Comparison of ENCODE assay signal across 10 cellular contexts in the genomic region with DNA sequence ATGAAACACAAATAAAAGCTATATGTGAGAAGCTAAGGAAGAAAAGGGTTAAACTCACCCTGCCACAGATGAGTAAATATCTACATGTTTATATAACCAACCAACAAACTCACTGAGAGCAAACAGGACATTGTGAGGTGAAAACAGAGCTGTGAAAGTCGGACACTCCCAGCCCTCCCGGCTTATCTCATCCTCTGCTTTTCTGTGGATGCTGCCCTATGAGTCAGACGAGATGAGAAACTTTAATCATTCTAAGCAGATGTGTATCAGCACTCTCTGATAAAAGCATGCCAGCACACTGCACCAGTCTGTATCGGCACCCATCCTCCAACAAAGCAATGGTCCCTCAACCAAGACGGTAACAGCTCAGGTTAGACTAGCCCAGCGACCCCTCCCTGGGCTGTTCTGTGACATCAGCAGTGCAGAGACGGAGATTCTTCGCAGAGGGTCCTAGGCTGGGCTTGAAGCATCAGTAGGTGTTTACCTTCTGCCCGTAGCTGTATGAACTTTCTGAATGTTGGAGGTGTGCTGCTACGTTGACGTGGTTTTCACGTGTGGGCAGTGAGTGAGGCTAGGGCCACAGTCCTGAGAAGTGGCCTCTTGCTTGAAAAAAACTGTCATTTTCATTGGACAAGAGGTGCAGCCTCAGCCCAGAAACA.
DNase-seq lines count a peak whose midpoint lies in the region; ATAC-seq, FAIRE-seq and TF ChIP-seq lines count a peak whose summit lies in the region.
"Had no signal": no experiment of that assay in that cellular context is flagged by ENCODE, and none has a peak within 500 bp of the region (broad histone marks: within the 10 kb centered on the region; RNA-seq: fewer than 3 reads in every experiment).

No MANE protein-coding gene starts in this region.

- H3K27me3 ChIP-seq in small intestine (ENCODE audit: control insufficient read depth in 2 of 2, insufficient read depth in 2 of 2, low read length in 2 of 2): no peaks in the 10 kb centered on the region

- ATAC-seq in HG03432 (IDR thresholded peaks at IDR 0.05; ENCODE audit: unreplicated experiment): no peak

- no peak overlapping the region for H3K27ac ChIP-seq in small intestine (ENCODE audit: low read depth in 1 of 2, low read length in 1 of 2)

- H3K9me3 ChIP-seq in small intestine (ENCODE audit: control insufficient read depth, low read depth): no peaks in the 10 kb centered on the region

- H3K36me3 ChIP-seq in small intestine (ENCODE audit: control insufficient read depth in 2 of 2, insufficient read depth in 2 of 2, low read length in 2 of 2): no peaks in the 10 kb centered on the region

- no peaks in the 10 kb centered on the region for H3K4me1 ChIP-seq in small intestine (ENCODE audit: control insufficient read depth in 2 of 2, insufficient read depth in 1 of 2, low read depth in 1 of 2, low read length in 1 of 2)

- DNase-seq in HCEC 1CT (peak; percentile 66), T1000 (lab: John Stamatoyannopoulos, UW) (peak; percentile 41), foreskin fibroblast (peak; percentile 47 to 80), small intestine (peak; percentile 23), NCI-H2196 treated with DMSO at 0.1 percent for 48 hours (lab: John Stamatoyannopoulos, UW; ENCODE audit: unreplicated experiment) (no peak), NOMO-1 (lab: John Stamatoyannopoulos, UW; ENCODE audit: unreplicated experiment in 2 of 2) (no peak)
- no peak for DNase-seq in stimulated activated naive CD4-positive, alpha-beta T cell treated with Interleukin-2 at 50 U/mL for 16 hours (lab: John Stamatoyannopoulos, UW)
- DNase-seq: hypothalamus had no signal

- no peak for TF ChIP-seq CTCF in foreskin fibroblast (IDR thresholded peaks at IDR 0.05; ENCODE audit: low read depth, low read length)

- WGBS in small intestine, 3 donors: 13 to 33% (median 32%) methylated on average over 12 of the region's 12 CpGs

- no peak for FAIRE-seq in small intestine (lab: Jason Lieb, UNC)
- FAIRE-seq: GM18507 had no signal

- H3K4me3 ChIP-seq in foreskin fibroblast (ENCODE audit: low read depth in 1 of 2, low read length in 2 of 2): peak overlapping the region; percentile 6
- no peak overlapping the region for H3K4me3 ChIP-seq in small intestine (ENCODE audit: low read depth in 1 of 2, low read length in 2 of 2)

Comparison
In these comparisons a context has a peak if more than half of its experiments do, and no peak if none do; other contexts are left out.
1. DNase-seq: peak in HCEC 1CT (single experiment), T1000 (single experiment), foreskin fibroblast (2 of 2) and small intestine (single experiment); none in NCI-H2196 treated with DMSO at 0.1 percent for 48 hours (single experiment), stimulated activated naive CD4-positive, alpha-beta T cell treated with Interleukin-2 at 50 U/mL for 16 hours (single experiment) and NOMO-1 (0 of 2).
2. H3K4me3 ChIP-seq: peak in foreskin fibroblast (2 of 2); none in small intestine (0 of 2).